Comparison of ENCODE assay signal across 23 cellular contexts in genomic region chr20:61730631-61731362, GRCh38.
"Had no signal": no experiment of that assay in that cellular context is flagged by ENCODE, and none has a peak within 500 bp of the region (broad histone marks: within the 10 kb centered on the region; RNA-seq: fewer than 3 reads in every experiment).

No MANE protein-coding gene starts in this region.

- H3K4me3 ChIP-seq: MG63 had no signal

- ATAC-seq: activated T-helper 17 cell treated with anti-CD3 and anti-CD28 coated beads, Interleukin-2, amount 50 U/mL, for 72 hours; Panc1 had no signal

- H3K36me3 ChIP-seq: MG63 had no signal

- H3K9me3 ChIP-seq: MG63 had no signal

- DNase-seq: activated CD4-positive, alpha-beta memory T cell treated with anti-CD3 and anti-CD28 coated beads for 36 hours; activated CD4-positive, alpha-beta T cell treated with anti-CD3 and anti-CD28 coated beads, Interleukin-2, amount 10 ng/mL, durations not matched to agents 7 days and 5 days; activated CD4-positive, CD25-positive, alpha-beta regulatory T cell; activated gamma-delta T cell; activated naive CD4-positive, alpha-beta T cell treated with anti-CD3 and anti-CD28 coated beads for 36 hours; activated T-cell treated with anti-CD3 and anti-CD28 coated beads for 4 hours; activated T-cell treated with anti-CD3 and anti-CD28 coated beads, Interleukin-2, amount 50 U/mL, for 48 hours; amygdala; MG63; NCI-H1105; NCI-H1436; NCI-H1694 treated with DMSO at 0.1 percent for 48 hours; NCI-H2029 treated with DMSO at 0.1 percent for 48 hours; NCI-H345; NCI-H510A; NCI-H526 treated with DMSO at 0.1 percent for 48 hours; NCI-H82; NK-92 treated with Interleukin-12 subunit alpha and Interleukin-12 subunit beta, amount 100 ng/mL, for 24 hours; OCI-M1; SHP77 treated with DMSO at 0.1 percent for 48 hours; T1000 had no signal

- H3K27me3 ChIP-seq: MG63 had no signal
